ENCODE assay signal across 29 cellular contexts in genomic region chr7:101705327-101705726, GRCh38.
A peak's percentile ranks its signal among the peaks of the same experiment; 100 is the strongest.
DNase-seq lines count a peak whose midpoint lies in the region; ATAC-seq and TF ChIP-seq lines count a peak whose summit lies in the region.
"Had no signal": no experiment of that assay in that cellular context is flagged by ENCODE, and none has a peak within 500 bp of the region (broad histone marks: within the 10 kb centered on the region; RNA-seq: fewer than 3 reads in every experiment).

No MANE protein-coding gene starts in this region.

- no peak overlapping the region for H3K4me3 ChIP-seq in GM23248
- no peak overlapping the region for H3K4me3 ChIP-seq in epithelial cell of esophagus (ENCODE audit: low read length)
- H3K4me3 ChIP-seq: BLaER1, left ventricle myocardium inferior, right lobe of liver, SJCRH30, spleen, upper lobe of right lung had no signal

- no peak overlapping the region for H3K27ac ChIP-seq in GM23248
- H3K27ac ChIP-seq: BLaER1, brain microvascular endothelial cell, left ventricle myocardium inferior, neutrophil, right lobe of liver, SJCRH30, spleen, upper lobe of right lung had no signal

- in situ Hi-C loops in GM23248 (cut with MboI): loop anchor here (10.0 kb wide), 1 partner anchor 539 kb away; no protein-coding TSS in a partner anchor

- H2AFZ ChIP-seq in GM23248: no peak overlapping the region

- WGBS in GM23248 (ENCODE audit: low coverage in 1 of 2, low lambda C conversion rate in 2 of 2, missing lambda C conversion rate in 2 of 2), 2 experiments: 45 to 48% methylated on average over 4 of the region's 4 CpGs

- H3K9me2 ChIP-seq in GM23248 (ENCODE audit: insufficient read depth): no peaks in the 10 kb centered on the region

- no peak for TF ChIP-seq CTCF in epithelial cell of esophagus (IDR thresholded peaks at IDR 0.05; ENCODE audit: insufficient read depth, low read depth, low read length, missing control alignments)

- no peaks in the 10 kb centered on the region for H3K79me2 ChIP-seq in GM23248 (ENCODE audit: insufficient read depth)

- no peaks in the 10 kb centered on the region for H4K20me1 ChIP-seq in GM23248 (ENCODE audit: insufficient read depth)
- H4K20me1 ChIP-seq: BLaER1 had no signal

- H3K36me3 ChIP-seq in GM23248 (ENCODE audit: low read depth): no peaks in the 10 kb centered on the region
- H3K36me3 ChIP-seq: BLaER1, brain microvascular endothelial cell, left ventricle myocardium inferior, neutrophil, right lobe of liver, SJCRH30, spleen, upper lobe of right lung had no signal

- peak; percentile 26 for DNase-seq in DMS153 (lab: John Stamatoyannopoulos, UW)
- peak; percentile 44 for DNase-seq in GM23248
- DNase-seq in RKO (ENCODE audit: low spot score): peak; percentile 39
- DNase-seq in epithelial cell of esophagus (ENCODE audit: low read depth): peak; percentile 88
- DNase-seq in NCI-H526 (lab: John Stamatoyannopoulos, UW): no peak
- DNase-seq in middle frontal gyrus (ENCODE audit: extremely low spot score, low spot score): no peak
- DNase-seq: activated CD4-positive, alpha-beta T cell treated with anti-CD3 and anti-CD28 coated beads for 48 hours; activated CD8-positive, alpha-beta memory T cell treated with anti-CD3 and anti-CD28 coated beads for 24 hours; activated T-cell treated with anti-CD3 and anti-CD28 coated beads for 4 hours; amygdala; brain microvascular endothelial cell; effector CD4-positive, alpha-beta T cell; islet precursor cell; left ventricle myocardium inferior; mesendoderm; NCI-H1417 treated with DMSO at 0.1 percent for 48 hours; NCI-H2029 treated with DMSO at 0.1 percent for 48 hours; NCI-H446 treated with DMSO at 0.1 percent for 48 hours; NK-92 treated with Interleukin-12 subunit alpha and Interleukin-12 subunit beta, amount 100 ng/mL, for 24 hours; right lobe of liver; SJCRH30; spleen; stimulated activated CD4-positive, alpha-beta T cell treated with anti-CD3 and anti-CD28 coated beads, Interleukin-2, amount 100 ng/mL, for 24 hours; stimulated activated naive CD8-positive, alpha-beta T cell treated with anti-CD3 and anti-CD28 coated beads, Interleukin-15, Interleukin-2, amounts not matched to agents 100 U/mL and 50 U/mL, for 24 hours; upper lobe of right lung had no signal

- ATAC-seq in HG02610 (IDR thresholded peaks at IDR 0.05; ENCODE audit: unreplicated experiment): no peak
- ATAC-seq: Panc1; right lobe of liver; stimulated activated naive CD8-positive, alpha-beta T cell treated with anti-CD3 and anti-CD28 coated beads, Interleukin-15, Interleukin-2, amounts not matched to agents 100 U/mL and 50 U/mL, for 24 hours; upper lobe of right lung had no signal

- no peaks in the 10 kb centered on the region for H3K9me3 ChIP-seq in GM23248 (ENCODE audit: low read depth)
- H3K9me3 ChIP-seq: BLaER1, left ventricle myocardium inferior, neutrophil, right lobe of liver, SJCRH30, spleen, upper lobe of right lung had no signal

- peaks cover 26% of the 10 kb centered on the region for H3K27me3 ChIP-seq in GM23248 (replicated peaks; ENCODE audit: insufficient read depth)
- H3K27me3 ChIP-seq: BLaER1, neutrophil, right lobe of liver had no signal

- H3F3A ChIP-seq in GM23248 (ENCODE audit: insufficient read depth): no peaks in the 10 kb centered on the region

- no peaks in the 10 kb centered on the region for H3K4me1 ChIP-seq in GM23248 (ENCODE audit: insufficient read depth)
- H3K4me1 ChIP-seq: left ventricle myocardium inferior, right lobe of liver, SJCRH30, spleen, upper lobe of right lung had no signal

- no peak overlapping the region for H3K4me2 ChIP-seq in GM23248 (ENCODE audit: unreplicated experiment)
- H3K4me2 ChIP-seq: BLaER1 had no signal

- no peak overlapping the region for H3K9ac ChIP-seq in GM23248
- H3K9ac ChIP-seq: BLaER1 had no signal

Comparison
In these comparisons a context has a peak if more than half of its experiments do, and no peak if none do; other contexts are left out.
1. DNase-seq: peak in DMS153 (single experiment), GM23248 (single experiment), RKO (single experiment) and epithelial cell of esophagus (single experiment); none in NCI-H526 (0 of 2) and middle frontal gyrus (single experiment).